ENCODE assay signal across 1 cellular context in genomic region chr7:44490351-44491200, GRCh38.
TF ChIP-seq lines count a peak whose summit lies in the region.

NUDCD3 (minus strand) TSS chr7:44490658; CDS start chr7:44490600, 58 bp downstream.

TF ChIP-seq in K562, 482 proteins besides CTCF, POLR2A, EP300 and RAD21 (continued from another document and continues in another):
- TF ChIP-seq CHD7 (IDR thresholded peaks at IDR 0.05; ENCODE audit: low read depth, low read length), result no peak
- TF ChIP-seq AFF1 (IDR thresholded peaks at IDR 0.05; ENCODE audit: low read depth in 1 of 2, partially characterized antibody in 2 of 2), result peak; percentile 45 to 93
- TF ChIP-seq ZNF583 (CRISPR knock-in tag; IDR thresholded peaks at IDR 0.05), result 0 out of 2 replicates have a peak, but pooled peaks have one; percentile 44
- peak; percentile 87 for TF ChIP-seq ATF7 (IDR thresholded peaks at IDR 0.05)
- peak; percentile 79 for TF ChIP-seq SAP30 (IDR thresholded peaks at IDR 0.05; ENCODE audit: borderline replicate concordance, insufficient read depth, low read depth, low read length, poor library complexity, severe bottlenecking)
- TF ChIP-seq CREB1 (IDR thresholded peaks at IDR 0.05), result peak; percentile 26; the same call in 1 of the 2 replicates
- TF ChIP-seq CREB1 (CRISPR knock-in tag; IDR thresholded peaks at IDR 0.05), result peak; percentile 73
- TF ChIP-seq SMARCC2 (IDR thresholded peaks at IDR 0.05; ENCODE audit: low read depth), result no peak
- peak; percentile 82 for TF ChIP-seq ZBTB17 (CRISPR knock-in tag; IDR thresholded peaks at IDR 0.05)
- TF ChIP-seq TGIF2 (CRISPR knock-in tag; IDR thresholded peaks at IDR 0.05), result peak; percentile 93
- TF ChIP-seq FOXP1 (CRISPR knock-in tag; IDR thresholded peaks at IDR 0.05), result peak; percentile 90
- TF ChIP-seq HDAC3 (IDR thresholded peaks at IDR 0.05; ENCODE audit: borderline replicate concordance, partially characterized antibody), result peak; percentile 30
- TF ChIP-seq ZNF197 (CRISPR knock-in tag; IDR thresholded peaks at IDR 0.05; ENCODE audit: low read depth), result 0 out of 2 replicates have a peak, but pooled peaks have one; percentile 59
- peak; percentile 98 for TF ChIP-seq ZFX (CRISPR knock-in tag; IDR thresholded peaks at IDR 0.05)
- TF ChIP-seq CBX3 (IDR thresholded peaks at IDR 0.05; ENCODE audit: borderline replicate concordance in 1 of 2, low read length in 2 of 2), result peak in 1 of 2 experiments; percentile 75; a peak in 1 of 3 replicates
- 0 out of 2 replicates have a peak, but pooled peaks have one; percentile 25 for TF ChIP-seq KLF16 (IDR thresholded peaks at IDR 0.05)
- TF ChIP-seq CREB3 (tag; conservative IDR thresholded peaks at IDR 0.05; ENCODE audit: low read depth), result peak; percentile 93
- TF ChIP-seq CBFA2T2 (conservative IDR thresholded peaks at IDR 0.05), result peak; percentile 96
- TF ChIP-seq ZNF717 (CRISPR knock-in tag; IDR thresholded peaks at IDR 0.05), result no peak
- peak; percentile 70 for TF ChIP-seq ATF3 (IDR thresholded peaks at IDR 0.05)
- no peak for TF ChIP-seq ATF3 (CRISPR knock-in tag; conservative IDR thresholded peaks at IDR 0.05)
- no peak for TF ChIP-seq SFPQ (IDR thresholded peaks at IDR 0.05; ENCODE audit: low read depth, low read length)
- TF ChIP-seq ATF4 (CRISPR knock-in tag; IDR thresholded peaks at IDR 0.05), result peak; percentile 70; the same call in 1 of the 2 replicates
- TF ChIP-seq DMBX1 (CRISPR knock-in tag; IDR thresholded peaks at IDR 0.05; ENCODE audit: borderline replicate concordance), result peak; percentile 83; the same call in 1 of the 2 replicates
- peak; percentile 99 for TF ChIP-seq RAD51 (IDR thresholded peaks at IDR 0.05; ENCODE audit: borderline replicate concordance, low read depth)
- TF ChIP-seq ZNF699 (CRISPR knock-in tag; IDR thresholded peaks at IDR 0.05; ENCODE audit: insufficient replicate concordance), result no peak
- peak; percentile 37; the same call in 1 of the 2 replicates for TF ChIP-seq MYNN (IDR thresholded peaks at IDR 0.05)
- no peak for TF ChIP-seq MYNN (CRISPR knock-in tag; IDR thresholded peaks at IDR 0.05)
- no peak for TF ChIP-seq HEY1 (CRISPR knock-in tag; IDR thresholded peaks at IDR 0.05; ENCODE audit: borderline replicate concordance)
- TF ChIP-seq NFIC (IDR thresholded peaks at IDR 0.05), result peak; percentile 74
- TF ChIP-seq ZNF232 (CRISPR knock-in tag; IDR thresholded peaks at IDR 0.05), result peak; percentile 59; the same call in 1 of the 2 replicates
- TF ChIP-seq HDAC1 (IDR thresholded peaks at IDR 0.05), result peak; percentile 62 to 88; a peak in 2 of 4 replicates
- no peak for TF ChIP-seq SP2 (IDR thresholded peaks at IDR 0.05; ENCODE audit: extremely low read depth, low read depth, low read length, poor library complexity, severe bottlenecking)
- 0 out of 2 replicates have a peak, but pooled peaks have one; percentile 10 for TF ChIP-seq HNRNPL (IDR thresholded peaks at IDR 0.05; ENCODE audit: low read depth, low read length)
- TF ChIP-seq GMEB1 (CRISPR knock-in tag; IDR thresholded peaks at IDR 0.05), result peak; percentile 80
- peak; percentile 95 for TF ChIP-seq ETV1 (tag; conservative IDR thresholded peaks at IDR 0.05; ENCODE audit: low read depth)
- peak; percentile 65 for TF ChIP-seq FOSL1 (tag; conservative IDR thresholded peaks at IDR 0.05)
- TF ChIP-seq ZNF444 (CRISPR knock-in tag; IDR thresholded peaks at IDR 0.05), result no peak
- TF ChIP-seq KLF1 (tag; IDR thresholded peaks at IDR 0.05), result peak; percentile 91; the same call in 1 of the 2 replicates
- TF ChIP-seq ZNF282 (CRISPR knock-in tag; IDR thresholded peaks at IDR 0.05), result peak; percentile 55; the same call in 1 of the 2 replicates
- peak; percentile 67; the same call in 1 of the 2 replicates for TF ChIP-seq ZNF263 (CRISPR knock-in tag; IDR thresholded peaks at IDR 0.05; ENCODE audit: borderline replicate concordance)
